In genomic region chr5:87940775-87941174, GRCh38 we compare ENCODE assay signal across 1 cellular context.
A peak's percentile ranks its signal among the peaks of the same experiment; 100 is the strongest.
TF ChIP-seq lines count a peak whose summit lies in the region.

No MANE protein-coding gene starts in this region.

TF ChIP-seq in neural cell, 6 proteins besides CTCF, POLR2A, EP300 and RAD21:
- TF ChIP-seq REST (IDR thresholded peaks at IDR 0.05; ENCODE audit: borderline replicate concordance) (no peak), SMC3 (conservative IDR thresholded peaks at IDR 0.05; ENCODE audit: poor library complexity) (no peak), TAF1 (IDR thresholded peaks at IDR 0.05; ENCODE audit: low read depth) (no peak), POLR2AphosphoS5 (IDR thresholded peaks at IDR 0.05) (peak; percentile 81), MXI1 (conservative IDR thresholded peaks at IDR 0.05; ENCODE audit: poor library complexity, severe bottlenecking) (no peak), EZH2 (IDR thresholded peaks at IDR 0.05; ENCODE audit: borderline replicate concordance, insufficient read depth, low read length, poor library complexity, severe bottlenecking) (no peak)
TF ChIP-seq in neural cell: peak in this region for 1.
